Comparison of ENCODE assay signal across 24 cellular contexts in the genomic region with DNA sequence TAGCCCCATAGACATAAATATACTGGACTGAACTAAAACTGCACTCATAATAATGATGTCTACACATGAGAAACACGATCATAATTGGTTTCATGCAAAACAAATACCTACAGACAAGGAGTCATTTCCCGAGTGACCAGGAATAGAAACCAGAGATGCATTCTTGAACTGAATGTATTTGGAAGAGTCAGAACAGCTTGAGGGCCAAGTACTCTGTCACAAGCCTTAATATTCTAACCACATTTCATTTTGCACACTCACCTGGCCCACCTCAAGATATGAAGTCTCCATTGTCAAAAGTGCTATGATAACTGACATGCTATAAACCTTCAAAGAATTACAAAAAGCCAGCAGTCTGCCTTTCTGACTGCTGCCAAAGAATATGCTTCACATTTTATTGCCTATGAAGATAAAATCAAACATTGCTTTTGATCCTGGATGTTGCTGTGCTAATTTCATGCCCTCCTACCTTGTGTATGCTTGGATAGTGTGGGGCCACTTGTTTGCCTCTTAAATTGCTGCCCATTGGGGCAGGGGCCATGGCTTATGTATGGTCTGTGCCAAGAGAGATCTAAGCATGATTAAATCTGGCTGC. TPM values are rescaled to one million over a fixed set of nuclear protein-coding genes. Genes with fewer than 3 reads are reported as not detected.
DNase-seq lines count a peak whose midpoint lies in the region; ATAC-seq, FAIRE-seq and TF ChIP-seq lines count a peak whose summit lies in the region.
"Had no signal": no experiment of that assay in that cellular context is flagged by ENCODE, and none has a peak within 500 bp of the region (broad histone marks: within the 10 kb centered on the region; RNA-seq: fewer than 3 reads in every experiment).

No MANE protein-coding gene starts in this region.

- H3K9me3 Mint-ChIP-seq in osteocyte (ENCODE audit: unreplicated experiment): no peaks in the 10 kb centered on the region
- H3K9me3 Mint-ChIP-seq: activated T-cell treated with anti-CD3 and anti-CD28 coated beads, Interleukin-2, amount 50 U/mL, for 24 hours; H9; stimulated activated naive CD8-positive, alpha-beta T cell treated with anti-CD3 and anti-CD28 coated beads, Interleukin-15, Interleukin-2, amounts not matched to agents 100 ng/mL and 50 ng/mL, for 24 hours; type B pancreatic cell had no signal

- TF ChIP-seq CTCF in osteocyte (IDR thresholded peaks at IDR 0.05) (no peak), kidney (IDR thresholded peaks at IDR 0.05; ENCODE audit: borderline replicate concordance, extremely low read depth, insufficient read depth) (no peak)

- H3K36me3 ChIP-seq in kidney (ENCODE audit: control insufficient read depth in 1 of 2, insufficient read depth in 2 of 2, low read length in 2 of 2): no peaks in the 10 kb centered on the region
- H3K36me3 ChIP-seq: BLaER1, spleen had no signal

- no peaks in the 10 kb centered on the region for H3K9me3 ChIP-seq in kidney (ENCODE audit: control insufficient read depth in 1 of 2, low read length in 2 of 2)
- H3K9me3 ChIP-seq: BLaER1, spleen had no signal

- H3K27me3 Mint-ChIP-seq in osteocyte (ENCODE audit: unreplicated experiment): no peaks in the 10 kb centered on the region
- H3K27me3 Mint-ChIP-seq: type B pancreatic cell had no signal

- ATAC-seq in SK-N-SH treated with all-trans-retinoic acid at 6 μM for 48 hours: peak; percentile 37
- ATAC-seq in HG02571 (IDR thresholded peaks at IDR 0.05; ENCODE audit: unreplicated experiment): no peak
- no peak for ATAC-seq in GM19328 (IDR thresholded peaks at IDR 0.05; ENCODE audit: unreplicated experiment)
- ATAC-seq: K562 had no signal

- no peak overlapping the region for H3K9ac ChIP-seq in kidney (ENCODE audit: low read length in 2 of 2)
- H3K9ac ChIP-seq: BLaER1 had no signal

- peak; percentile 87 for DNase-seq in DMS79 treated with DMSO at 0.1 percent for 48 hours (lab: John Stamatoyannopoulos, UW)
- peak; percentile 66 for DNase-seq in fibroblast of gingiva (ENCODE audit: low read depth)
- no peak for DNase-seq in osteocyte (ENCODE audit: extremely low spot score, unreplicated experiment)
- DNase-seq in kidney: no peak
- no peak for DNase-seq in DMS153 (lab: John Stamatoyannopoulos, UW)
- DNase-seq: activated naive CD4-positive, alpha-beta T cell treated with Interleukin-2 at 50 U/mL for 16 hours; activated T-cell treated with anti-CD3 and anti-CD28 coated beads, Interleukin-2, amount 50 U/mL, for 24 hours; amygdala; dorsolateral prefrontal cortex; EL; H9; kidney glomerular epithelial cell; MM.1S; NCI-H146; NCI-H69; spleen; stimulated activated CD4-positive, alpha-beta T cell treated with anti-CD3 and anti-CD28 coated beads, Interleukin-4, amount 100 ng/mL, for 24 hours had no signal

- no peak for FAIRE-seq in kidney (lab: Jason Lieb, UNC)
- FAIRE-seq: K562 had no signal

- no peak overlapping the region for H3K4me3 ChIP-seq in kidney (ENCODE audit: low read length in 2 of 2)
- H3K4me3 ChIP-seq: BLaER1, dorsolateral prefrontal cortex, K562, spleen had no signal

- no peaks in the 10 kb centered on the region for H3K36me3 Mint-ChIP-seq in osteocyte (ENCODE audit: unreplicated experiment)
- H3K36me3 Mint-ChIP-seq: type B pancreatic cell had no signal

- H3K27ac Mint-ChIP-seq in osteocyte (ENCODE audit: unreplicated experiment): peak overlapping the region; percentile 48
- H3K27ac Mint-ChIP-seq: activated T-cell treated with anti-CD3 and anti-CD28 coated beads, Interleukin-2, amount 50 U/mL, for 24 hours; H9; stimulated activated naive CD8-positive, alpha-beta T cell treated with anti-CD3 and anti-CD28 coated beads, Interleukin-15, Interleukin-2, amounts not matched to agents 100 ng/mL and 50 ng/mL, for 24 hours; type B pancreatic cell had no signal

- intact Hi-C loops in kidney (cut with DNase I): no loop called here

- H3K27ac ChIP-seq in kidney (ENCODE audit: low read depth in 2 of 2, low read length in 2 of 2): no peak overlapping the region
- H3K27ac ChIP-seq: BLaER1, dorsolateral prefrontal cortex, spleen had no signal

- no peak overlapping the region for H3K4me3 Mint-ChIP-seq in osteocyte (ENCODE audit: unreplicated experiment)
- H3K4me3 Mint-ChIP-seq: activated T-cell treated with anti-CD3 and anti-CD28 coated beads, Interleukin-2, amount 50 U/mL, for 24 hours; H9; stimulated activated naive CD8-positive, alpha-beta T cell treated with anti-CD3 and anti-CD28 coated beads, Interleukin-15, Interleukin-2, amounts not matched to agents 100 ng/mL and 50 ng/mL, for 24 hours; type B pancreatic cell had no signal

- H3K4me1 Mint-ChIP-seq in osteocyte (ENCODE audit: unreplicated experiment): peaks cover 55% of the 10 kb centered on the region

- peaks cover 7 to 20% of the 10 kb centered on the region in 2 donors for H3K4me1 ChIP-seq in kidney (ENCODE audit: control insufficient read depth in 1 of 2, insufficient read depth in 1 of 2, low read depth in 1 of 2, low read length in 2 of 2)

TF ChIP-seq in SK-N-SH treated with all-trans-retinoic acid at 6 μM for 48 hours, 23 proteins besides CTCF, POLR2A, EP300 and RAD21:
- no peak for TF ChIP-seq ARNTL (CRISPR knock-in tag; IDR thresholded peaks at IDR 0.05; ENCODE audit: borderline replicate concordance, low read depth)
- peak; percentile 24 for TF ChIP-seq ISL1 (CRISPR knock-in tag; IDR thresholded peaks at IDR 0.05)
- TF ChIP-seq GLIS3 (CRISPR knock-in tag; IDR thresholded peaks at IDR 0.05): no peak
TF ChIP-seq in SK-N-SH treated with all-trans-retinoic acid at 6 μM for 48 hours: peak in this region for 1.

RNA-seq across cellular contexts. Expression of gene ASAP2, which starts 18.9 kb away (rescaled TPM):
- total RNA-seq in osteocyte: 91.0 and 94.7 TPM in 2 replicates
- 54.8 TPM for total RNA-seq in kidney
- 26.2 TPM for polyA plus RNA-seq in kidney (ENCODE audit: insufficient read depth, low read depth, low replicate concordance)

Comparison
In these comparisons a context has a peak if more than half of its experiments do, and no peak if none do; other contexts are left out.
1. DNase-seq: peak in DMS79 treated with DMSO at 0.1 percent for 48 hours (single experiment) and fibroblast of gingiva (single experiment); none in osteocyte (single experiment), kidney (single experiment) and DMS153 (single experiment).